8 cellular contexts compared by ENCODE assay signal in the genomic region with DNA sequence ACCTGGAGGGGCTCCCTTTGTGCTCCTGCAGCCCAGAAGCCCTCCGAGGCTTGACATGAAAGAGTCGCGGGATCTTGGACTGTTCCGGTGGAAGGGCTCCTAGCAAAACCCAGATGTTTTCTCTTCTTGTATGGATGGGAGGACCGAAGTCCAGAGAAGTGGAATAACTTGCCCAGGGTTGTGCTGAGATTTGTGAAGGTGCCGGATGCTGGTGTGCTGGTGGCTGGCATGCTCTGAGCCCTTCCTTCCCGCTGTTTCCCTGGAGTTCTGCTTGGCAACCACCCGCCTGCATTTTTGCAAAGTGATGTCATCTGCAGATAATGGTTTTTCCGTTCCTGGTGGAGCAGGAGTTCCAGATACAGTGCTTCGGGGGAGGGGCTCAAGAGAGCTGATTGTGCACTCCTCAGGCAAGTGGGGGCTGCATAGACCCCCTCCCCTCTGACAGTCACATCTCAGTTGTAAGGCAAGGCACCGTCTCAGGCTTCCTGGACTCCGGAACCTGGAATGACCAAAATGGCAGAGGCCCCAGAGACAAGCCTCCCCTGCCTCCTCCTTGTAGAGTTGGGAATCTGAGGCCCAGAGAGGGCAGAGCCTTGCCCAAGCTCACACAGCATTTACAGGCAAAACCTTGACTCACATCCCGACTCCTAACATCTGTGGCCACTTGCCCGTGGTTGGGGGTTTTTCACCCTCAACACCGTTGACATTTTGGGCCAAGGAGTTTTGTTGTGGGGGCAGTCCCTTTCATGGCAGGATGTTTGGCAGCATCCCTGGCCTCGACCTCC.
DNase-seq lines count a peak whose midpoint lies in the region; ATAC-seq and TF ChIP-seq lines count a peak whose summit lies in the region.

No MANE protein-coding gene starts in this region.

- peak overlapping the region; percentile 98 for H3K27ac ChIP-seq in brain microvascular endothelial cell

- H3K36me3 ChIP-seq in MG63 (no peaks in the 10 kb centered on the region), brain microvascular endothelial cell (replicated peaks) (no peaks in the 10 kb centered on the region)

- H3K4me3 ChIP-seq in MG63 (peak overlapping the region; percentile 23), brain microvascular endothelial cell (ENCODE audit: low read depth, low read length) (no peak overlapping the region)

- DNase-seq in Daoy (ENCODE audit: low read depth), result peak; percentile 98
- peak; percentile 93 for DNase-seq in MG63
- DNase-seq in brain microvascular endothelial cell, result peak; percentile 89
- peak; percentile 98 for DNase-seq in islet precursor cell
- DNase-seq in stimulated activated CD8-positive, alpha-beta memory T cell treated with anti-CD3 and anti-CD28 coated beads, Interleukin-4, amount 100 ng/mL, for 48 hours, result peak; percentile 68
- no peak for DNase-seq in central memory CD4-positive, alpha-beta T cell
- DNase-seq in GM19238 (ENCODE audit: insufficient read length, low spot score), result no peak

- H3K9me3 ChIP-seq in MG63, result no peaks in the 10 kb centered on the region

- TF ChIP-seq CTCF in brain microvascular endothelial cell (IDR thresholded peaks at IDR 0.05; ENCODE audit: low read depth, low read length, missing control alignments), result no peak

- in situ Hi-C loops in brain microvascular endothelial cell (cut with HindIII; ENCODE audit: low pct_ligation_motif_present, low sequenced_read_pairs), result no loop called here

- H3K27me3 ChIP-seq in MG63, result no peaks in the 10 kb centered on the region
- no peaks in the 10 kb centered on the region for H3K27me3 ChIP-seq in brain microvascular endothelial cell (replicated peaks)

- no peak for ATAC-seq in HG02763 (IDR thresholded peaks at IDR 0.05; ENCODE audit: unreplicated experiment)

Comparison
In these comparisons a context has a peak if more than half of its experiments do, and no peak if none do; other contexts are left out.
1. DNase-seq: peak in Daoy (single experiment), MG63 (single experiment), brain microvascular endothelial cell (single experiment), islet precursor cell (single experiment) and stimulated activated CD8-positive, alpha-beta memory T cell treated with anti-CD3 and anti-CD28 coated beads, Interleukin-4, amount 100 ng/mL, for 48 hours (single experiment); none in central memory CD4-positive, alpha-beta T cell (single experiment) and GM19238 (single experiment).